Comparison of ENCODE assay signal across 12 cellular contexts in the genomic region with DNA sequence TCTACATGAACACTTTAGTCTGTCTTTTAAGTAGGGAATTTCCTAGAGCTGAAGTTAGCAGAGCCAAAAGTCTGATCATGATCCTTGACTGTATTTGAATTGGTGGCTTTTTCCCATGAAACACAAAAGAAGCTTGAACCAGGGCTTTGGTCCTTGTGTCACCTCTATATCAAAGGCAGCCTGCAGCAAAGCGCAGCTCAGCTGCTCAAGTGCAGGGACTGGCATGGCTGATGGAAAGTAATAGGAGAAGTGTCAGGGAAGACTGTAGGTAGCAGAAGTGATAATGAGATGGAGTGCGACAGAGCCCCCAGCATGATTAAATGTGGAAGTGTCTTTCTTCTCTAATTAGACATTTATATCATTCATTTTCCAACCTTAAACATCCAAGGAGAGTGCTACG.
"Had no signal": no experiment of that assay in that cellular context is flagged by ENCODE, and none has a peak within 500 bp of the region (broad histone marks: within the 10 kb centered on the region; RNA-seq: fewer than 3 reads in every experiment).

No MANE protein-coding gene starts in this region.

- H3K27ac ChIP-seq: adrenal gland, lower lobe of right lung, suprapubic skin, upper lobe of left lung had no signal

- H3K4me3 Mint-ChIP-seq: naive thymus-derived CD4-positive, alpha-beta T cell; WTC11 had no signal

- ATAC-seq: left cardiac atrium; lower lobe of right lung; naive thymus-derived CD4-positive, alpha-beta T cell; WTC11 had no signal

- H3K9me3 ChIP-seq: adrenal gland, lower lobe of right lung, suprapubic skin, upper lobe of left lung had no signal

- H3K36me3 Mint-ChIP-seq: naive thymus-derived CD4-positive, alpha-beta T cell; WTC11 had no signal

- H3K27ac Mint-ChIP-seq: naive thymus-derived CD4-positive, alpha-beta T cell; WTC11 had no signal

- H3K36me3 ChIP-seq: adrenal gland, lower lobe of right lung, suprapubic skin, upper lobe of left lung had no signal

- DNase-seq: activated CD4-positive, alpha-beta T cell treated with anti-CD3 and anti-CD28 coated beads for 48 hours; activated naive CD4-positive, alpha-beta T cell treated with anti-CD3 and anti-CD28 coated beads, Interleukin-2, amount 50 U/mL, for 16 hours; adrenal gland; dermis blood vessel endothelial cell; left cardiac atrium; lower lobe of right lung; naive thymus-derived CD4-positive, alpha-beta T cell; stimulated activated CD4-positive, alpha-beta T cell treated with anti-CD3 and anti-CD28 coated beads, Interleukin-2, amount 100 ng/mL, for 48 hours; stimulated activated naive CD4-positive, alpha-beta T cell treated with Interleukin-2 at 50 U/mL for 16 hours; upper lobe of left lung had no signal

- H3K4me3 ChIP-seq: adrenal gland, lower lobe of right lung, suprapubic skin, upper lobe of left lung had no signal

- H3K27me3 ChIP-seq: adrenal gland, suprapubic skin, upper lobe of left lung had no signal

- H3K4me1 ChIP-seq: adrenal gland, lower lobe of right lung, suprapubic skin, upper lobe of left lung had no signal
